In the genomic region with DNA sequence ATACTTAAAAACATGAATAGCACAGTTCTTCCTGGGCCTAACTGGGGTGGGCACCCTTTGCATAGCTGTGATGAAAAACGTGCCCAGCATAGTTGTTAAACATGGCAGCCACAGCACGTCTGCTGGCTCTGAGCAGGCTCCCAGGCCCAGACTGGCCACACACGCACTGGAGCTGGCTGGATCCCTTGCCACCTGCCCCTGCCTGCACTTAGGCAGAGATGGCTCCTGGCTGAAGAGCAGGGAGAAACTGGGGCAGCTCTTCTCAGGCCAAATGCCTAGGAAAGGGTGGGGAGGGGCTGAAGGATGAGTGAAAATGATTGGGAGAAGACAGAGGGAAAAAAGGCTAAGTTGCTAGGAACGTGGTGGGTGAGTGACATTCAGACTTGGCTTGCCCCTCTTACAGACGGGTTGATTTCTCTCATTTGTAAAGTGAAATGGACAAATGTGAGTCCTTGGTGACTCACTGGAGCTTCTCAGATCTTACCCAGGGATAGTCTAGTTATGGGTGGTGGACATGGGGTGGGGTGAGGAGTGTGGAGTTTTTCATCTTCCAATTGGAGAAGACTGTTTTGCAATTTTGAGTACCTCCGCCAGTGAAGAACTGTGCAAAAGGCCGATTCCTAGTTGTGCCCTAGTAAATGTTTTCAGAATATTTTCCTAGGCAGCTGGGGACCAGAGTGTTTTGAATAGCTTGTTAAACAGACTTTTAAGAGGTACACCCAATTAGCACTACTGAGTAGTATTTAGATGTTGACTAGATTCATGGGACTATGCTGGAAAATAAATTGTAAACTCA, we compare ENCODE assay signal across 8 cellular contexts. TPM values are rescaled to one million over a fixed set of nuclear protein-coding genes. Genes with fewer than 3 reads are reported as not detected.
DNase-seq lines count a peak whose midpoint lies in the region; ATAC-seq and TF ChIP-seq lines count a peak whose summit lies in the region.

No MANE protein-coding gene starts in this region.

- no peaks in the 10 kb centered on the region for H3K9me3 ChIP-seq in lung (ENCODE audit: control insufficient read depth in 2 of 2, insufficient read depth in 1 of 2, low read length in 1 of 2)
- no peaks in the 10 kb centered on the region for H3K9me3 ChIP-seq in aorta (ENCODE audit: control insufficient read depth, low read length)

- peak; percentile 36 for ATAC-seq in lung (ENCODE audit: insufficient read depth, low FRiP score)
- ATAC-seq in aorta (ENCODE audit: low FRiP score), result peak; percentile 20
- ATAC-seq in HG02678 (IDR thresholded peaks at IDR 0.05; ENCODE audit: unreplicated experiment), result no peak

- intact Hi-C loops in aorta (cut with DNase I), result loop anchor here (2.0 to 5.0 kb wide), 2 partner anchors 41 to 82 kb away; no protein-coding TSS in a partner anchor

- H3K4me3 ChIP-seq in choroid plexus epithelial cell (ENCODE audit: low read depth, low read length), result no peak overlapping the region
- H3K4me3 ChIP-seq in lung, result no peak overlapping the region
- H3K4me3 ChIP-seq in aorta (ENCODE audit: low read length in 2 of 2), result no peak overlapping the region

- H3K27me3 ChIP-seq in lung (ENCODE audit: control insufficient read depth, insufficient read depth) (no peaks in the 10 kb centered on the region), aorta (ENCODE audit: control insufficient read depth in 1 of 2, insufficient read depth in 2 of 2, low read length in 1 of 2) (no peaks in the 10 kb centered on the region)

- peak; percentile 37 for DNase-seq in NCI-H748 (lab: John Stamatoyannopoulos, UW; ENCODE audit: unreplicated experiment)
- no peak for DNase-seq in NCI-H748 treated with DMSO at 0.1 percent for 48 hours (lab: John Stamatoyannopoulos, UW)
- peak; percentile 78 for DNase-seq in choroid plexus epithelial cell (ENCODE audit: low read depth)
- no peak for DNase-seq in lung (ENCODE audit: low spot score)
- no peak for DNase-seq in aorta
- DNase-seq in stimulated activated CD4-positive, alpha-beta T cell treated with anti-CD3 and anti-CD28 coated beads, Interleukin-4, amount 100 ng/mL, for 4 hours, result no peak
- no peak for DNase-seq in foreskin melanocyte

- TF ChIP-seq CTCF in choroid plexus epithelial cell (conservative IDR thresholded peaks at IDR 0.05; ENCODE audit: low read depth, low read length) (no peak), lung (IDR thresholded peaks at IDR 0.05; ENCODE audit: control extremely low read depth, extremely low read depth) (no peak)

- H3K4me1 ChIP-seq in lung (ENCODE audit: control insufficient read depth in 2 of 2, insufficient read depth in 2 of 2, low read length in 2 of 2) (peaks cover 23 to 56% of the 10 kb centered on the region in 2 donors), aorta (ENCODE audit: control insufficient read depth in 1 of 2, insufficient read depth in 2 of 2, low read length in 2 of 2) (peaks cover 5 to 14% of the 10 kb centered on the region in 2 donors)

- H3K27ac ChIP-seq in lung (ENCODE audit: low read depth in 1 of 2, low read length in 1 of 2) (peak overlapping the region; percentile 79 to 85), aorta (ENCODE audit: low read depth in 1 of 2, low read length in 2 of 2) (peak overlapping the region; percentile 96 to 100)

- WGBS in lung, 2 donors, result 60 to 81% methylated on average over 7 of the region's 7 CpGs
- 9 to 16% methylated on average over 7 of the region's 7 CpGs for WGBS in aorta, 2 donors

- H3K36me3 ChIP-seq in lung (ENCODE audit: control insufficient read depth in 2 of 2, insufficient read depth in 2 of 2, low read length in 2 of 2), result no peaks in the 10 kb centered on the region
- H3K36me3 ChIP-seq in aorta (ENCODE audit: control insufficient read depth in 1 of 2, insufficient read depth in 2 of 2, low read length in 1 of 2), result no peaks in the 10 kb centered on the region

RNA-seq across cellular contexts. Expression of a gene that starts 42.4 kb away (rescaled TPM):
- total RNA-seq in lung (100 to 1,000 TPM; 165 to 243 TPM), aorta (100 to 1,000 TPM; 346 to 374 TPM)
- polyA plus RNA-seq in lung (10 to 100 TPM; 23.8 to 55.3 TPM), aorta (10 to 100 TPM; 22.0 to 36.7 TPM)

Comparison
In these comparisons a context has a peak if more than half of its experiments do, and no peak if none do; other contexts are left out.
1. DNase-seq: peak in NCI-H748 (single experiment) and choroid plexus epithelial cell (single experiment); none in NCI-H748 treated with DMSO at 0.1 percent for 48 hours (single experiment), lung (single experiment), aorta (0 of 2), stimulated activated CD4-positive, alpha-beta T cell treated with anti-CD3 and anti-CD28 coated beads, Interleukin-4, amount 100 ng/mL, for 4 hours (0 of 2) and foreskin melanocyte (single experiment).